18 cellular contexts compared by ENCODE assay signal in the genomic region with DNA sequence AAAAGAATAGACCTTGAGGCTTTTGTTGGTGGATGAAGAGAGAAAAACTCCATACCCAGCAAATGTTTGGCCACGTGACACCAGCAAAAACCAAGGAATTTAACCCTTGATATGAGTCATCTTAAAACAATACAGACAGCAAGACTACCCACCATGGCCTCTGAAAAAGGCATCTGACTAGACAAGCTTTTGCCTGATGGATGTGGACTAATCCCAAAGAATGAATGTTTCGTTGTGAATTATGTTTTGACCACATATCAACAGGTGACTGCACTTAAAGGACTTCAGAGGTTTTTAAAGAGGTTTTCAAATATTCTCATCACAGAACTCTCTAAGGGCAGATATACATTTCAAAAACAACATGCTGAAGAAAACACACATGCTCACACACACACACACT. TPM values are rescaled to one million over a fixed set of nuclear protein-coding genes. Genes with fewer than 3 reads are reported as not detected.
DNase-seq lines count a peak whose midpoint lies in the region; ATAC-seq and TF ChIP-seq lines count a peak whose summit lies in the region.
"Had no signal": no experiment of that assay in that cellular context is flagged by ENCODE, and none has a peak within 500 bp of the region (broad histone marks: within the 10 kb centered on the region; RNA-seq: fewer than 3 reads in every experiment).

No MANE protein-coding gene starts in this region.

- TF ChIP-seq CTCF in omental fat pad (IDR thresholded peaks at IDR 0.05): no peak

- DNase-seq in AG08396 (ENCODE audit: low spot score) (peak; percentile 46), brain pericyte (ENCODE audit: low read depth, low spot score) (peak; percentile 73), kidney tubule cell (ENCODE audit: low spot score) (peak; percentile 82), SIG-M5 treated with dmso at 0.1 percent for 504 hours (lab: John Stamatoyannopoulos, UW; ENCODE audit: unreplicated experiment) (no peak), NCI-H748 treated with DMSO at 0.1 percent for 48 hours (lab: John Stamatoyannopoulos, UW) (no peak), omental fat pad (ENCODE audit: low spot score) (no peak), cerebellar cortex (ENCODE audit: low spot score) (no peak)
- DNase-seq: activated CD4-positive, alpha-beta T cell treated with anti-CD3 and anti-CD28 coated beads for 4 hours; activated T-cell treated with anti-CD3 and anti-CD28 coated beads, Interleukin-2, amount 50 U/mL, for 48 hours; anterior cingulate cortex; DMS79 treated with DMSO at 0.1 percent for 48 hours; effector memory CD8-positive, alpha-beta T cell; midbrain; NCI-H2107; NK-92 treated with Interleukin-12 subunit alpha and Interleukin-12 subunit beta, amount 100 ng/mL, for 24 hours; stimulated activated CD4-positive, alpha-beta T cell treated with anti-CD3 and anti-CD28 coated beads, Interleukin-4, amount 100 ng/mL, for 24 hours; stimulated activated naive CD4-positive, alpha-beta T cell had no signal

- no peak for TF ChIP-seq RAD21 in Ishikawa (IDR thresholded peaks at IDR 0.05; ENCODE audit: low read depth)

- no peak for ATAC-seq in omental fat pad (ENCODE audit: low FRiP score)
- ATAC-seq: effector memory CD8-positive, alpha-beta T cell had no signal

- TF ChIP-seq EP300 in Ishikawa (IDR thresholded peaks at IDR 0.05; ENCODE audit: borderline replicate concordance): no peak

TF ChIP-seq in Ishikawa, 13 proteins besides CTCF, POLR2A, EP300 and RAD21:
- TF ChIP-seq FOXM1 (IDR thresholded peaks at IDR 0.05; ENCODE audit: borderline replicate concordance, low read depth) (no peak), CREB1 (IDR thresholded peaks at IDR 0.05; ENCODE audit: low read depth) (no peak), TCF12 (IDR thresholded peaks at IDR 0.05; ENCODE audit: low read depth) (no peak)
- TF ChIP-seq, protein P1, sequence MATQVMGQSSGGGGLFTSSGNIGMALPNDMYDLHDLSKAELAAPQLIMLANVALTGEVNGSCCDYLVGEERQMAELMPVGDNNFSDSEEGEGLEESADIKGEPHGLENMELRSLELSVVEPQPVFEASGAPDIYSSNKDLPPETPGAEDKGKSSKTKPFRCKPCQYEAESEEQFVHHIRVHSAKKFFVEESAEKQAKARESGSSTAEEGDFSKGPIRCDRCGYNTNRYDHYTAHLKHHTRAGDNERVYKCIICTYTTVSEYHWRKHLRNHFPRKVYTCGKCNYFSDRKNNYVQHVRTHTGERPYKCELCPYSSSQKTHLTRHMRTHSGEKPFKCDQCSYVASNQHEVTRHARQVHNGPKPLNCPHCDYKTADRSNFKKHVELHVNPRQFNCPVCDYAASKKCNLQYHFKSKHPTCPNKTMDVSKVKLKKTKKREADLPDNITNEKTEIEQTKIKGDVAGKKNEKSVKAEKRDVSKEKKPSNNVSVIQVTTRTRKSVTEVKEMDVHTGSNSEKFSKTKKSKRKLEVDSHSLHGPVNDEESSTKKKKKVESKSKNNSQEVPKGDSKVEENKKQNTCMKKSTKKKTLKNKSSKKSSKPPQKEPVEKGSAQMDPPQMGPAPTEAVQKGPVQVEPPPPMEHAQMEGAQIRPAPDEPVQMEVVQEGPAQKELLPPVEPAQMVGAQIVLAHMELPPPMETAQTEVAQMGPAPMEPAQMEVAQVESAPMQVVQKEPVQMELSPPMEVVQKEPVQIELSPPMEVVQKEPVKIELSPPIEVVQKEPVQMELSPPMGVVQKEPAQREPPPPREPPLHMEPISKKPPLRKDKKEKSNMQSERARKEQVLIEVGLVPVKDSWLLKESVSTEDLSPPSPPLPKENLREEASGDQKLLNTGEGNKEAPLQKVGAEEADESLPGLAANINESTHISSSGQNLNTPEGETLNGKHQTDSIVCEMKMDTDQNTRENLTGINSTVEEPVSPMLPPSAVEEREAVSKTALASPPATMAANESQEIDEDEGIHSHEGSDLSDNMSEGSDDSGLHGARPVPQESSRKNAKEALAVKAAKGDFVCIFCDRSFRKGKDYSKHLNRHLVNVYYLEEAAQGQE (IDR thresholded peaks at IDR 0.05; ENCODE audit: low read depth): no peak
- TF ChIP-seq, protein P2, sequence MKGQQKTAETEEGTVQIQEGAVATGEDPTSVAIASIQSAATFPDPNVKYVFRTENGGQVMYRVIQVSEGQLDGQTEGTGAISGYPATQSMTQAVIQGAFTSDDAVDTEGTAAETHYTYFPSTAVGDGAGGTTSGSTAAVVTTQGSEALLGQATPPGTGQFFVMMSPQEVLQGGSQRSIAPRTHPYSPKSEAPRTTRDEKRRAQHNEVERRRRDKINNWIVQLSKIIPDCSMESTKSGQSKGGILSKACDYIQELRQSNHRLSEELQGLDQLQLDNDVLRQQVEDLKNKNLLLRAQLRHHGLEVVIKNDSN (IDR thresholded peaks at IDR 0.05): peak; percentile 81

RNA-seq across cellular contexts. Expression of a gene that starts 33.0 kb away (rescaled TPM):
- 100 to 1,000 TPM in 3 of 4 donors, 10 to 100 TPM in 1; 71.1 to 215 (median 161) TPM for total RNA-seq in omental fat pad

Comparison
In these comparisons a context has a peak if more than half of its experiments do, and no peak if none do; other contexts are left out.
1. DNase-seq: peak in AG08396 (single experiment), brain pericyte (single experiment) and kidney tubule cell (single experiment); none in SIG-M5 treated with dmso at 0.1 percent for 504 hours (single experiment), NCI-H748 treated with DMSO at 0.1 percent for 48 hours (single experiment), omental fat pad (single experiment) and cerebellar cortex (single experiment).